In the genomic region with DNA sequence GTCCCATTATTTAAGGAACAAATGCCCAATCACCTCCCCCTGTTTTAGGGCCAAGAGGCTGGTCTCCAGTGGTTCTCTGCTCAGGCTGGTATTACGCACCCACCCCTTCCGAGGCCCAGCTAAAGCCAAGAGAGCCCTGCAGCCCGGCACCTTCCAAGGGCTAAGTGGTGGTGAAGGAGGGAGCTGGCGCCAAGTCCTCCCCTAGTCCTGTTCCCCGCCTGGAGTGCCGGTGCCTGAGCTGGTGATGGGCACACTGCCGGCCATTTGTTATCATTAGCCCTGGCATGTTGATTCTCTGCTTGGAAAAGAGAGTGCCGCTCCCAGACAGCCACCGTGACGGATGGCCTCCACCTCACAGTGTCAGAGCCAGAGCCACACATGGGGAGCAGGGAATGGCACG, we compare ENCODE assay signal across 21 cellular contexts. TPM values are rescaled to one million over a fixed set of nuclear protein-coding genes. Genes with fewer than 3 reads are reported as not detected.
"Had no signal": no experiment of that assay in that cellular context is flagged by ENCODE, and none has a peak within 500 bp of the region (broad histone marks: within the 10 kb centered on the region; RNA-seq: fewer than 3 reads in every experiment).

No MANE protein-coding gene starts in this region.

- H3K27ac ChIP-seq: body of pancreas, stomach, tibial artery, VCaP had no signal

- H3K4me3 ChIP-seq: body of pancreas, right atrium auricular region, stomach, tibial artery had no signal

- H3K4me1 ChIP-seq: body of pancreas, tibial artery had no signal

- H3K27me3 ChIP-seq: body of pancreas, right atrium auricular region, stomach, tibial artery had no signal

- DNase-seq: activated CD4-positive, alpha-beta T cell treated with anti-CD3 and anti-CD28 coated beads for 48 hours; activated CD4-positive, alpha-beta T cell treated with anti-CD3 and anti-CD28 coated beads, Interleukin-2, amount 50 U/mL, for 48 hours; activated CD8-positive, alpha-beta memory T cell treated with anti-CD3 and anti-CD28 coated beads for 24 hours; activated effector memory CD4-positive, alpha-beta T cell treated with Interleukin-2 at 50 U/mL for 16 hours; activated naive CD4-positive, alpha-beta T cell treated with Interleukin-2 at 50 U/mL for 16 hours; aorta; body of pancreas; cortex of kidney; hypothalamus; immature natural killer cell; kidney; naive thymus-derived CD4-positive, alpha-beta T cell; stimulated activated CD4-positive, alpha-beta T cell treated with anti-CD3 and anti-CD28 coated beads, Interleukin-15, amount 100 ng/mL, for 24 hours; stimulated activated CD4-positive, alpha-beta T cell treated with anti-CD3 and anti-CD28 coated beads, Interleukin-2, amount 100 ng/mL, for 24 hours; stimulated activated naive B cell treated with anti-CD40 and anti-IgM and Interleukin-4, amounts not matched to agents 10 μg/mL and 1 μg/mL and 100 μg/mL, for 72 hours; stomach; T-helper 9 cell; tibial artery had no signal

- H3K36me3 ChIP-seq: right atrium auricular region had no signal

- H3K9me3 ChIP-seq: body of pancreas, right atrium auricular region, stomach, tibial artery had no signal

RNA-seq across cellular contexts. Expression of gene GRIN2C, which starts 31.9 kb away (rescaled TPM):
- total RNA-seq: body of pancreas, left lobe of liver had no signal
- polyA plus RNA-seq: naive thymus-derived CD4-positive, alpha-beta T cell had no signal
